ENCODE assay signal across 1 cellular context in the genomic region with DNA sequence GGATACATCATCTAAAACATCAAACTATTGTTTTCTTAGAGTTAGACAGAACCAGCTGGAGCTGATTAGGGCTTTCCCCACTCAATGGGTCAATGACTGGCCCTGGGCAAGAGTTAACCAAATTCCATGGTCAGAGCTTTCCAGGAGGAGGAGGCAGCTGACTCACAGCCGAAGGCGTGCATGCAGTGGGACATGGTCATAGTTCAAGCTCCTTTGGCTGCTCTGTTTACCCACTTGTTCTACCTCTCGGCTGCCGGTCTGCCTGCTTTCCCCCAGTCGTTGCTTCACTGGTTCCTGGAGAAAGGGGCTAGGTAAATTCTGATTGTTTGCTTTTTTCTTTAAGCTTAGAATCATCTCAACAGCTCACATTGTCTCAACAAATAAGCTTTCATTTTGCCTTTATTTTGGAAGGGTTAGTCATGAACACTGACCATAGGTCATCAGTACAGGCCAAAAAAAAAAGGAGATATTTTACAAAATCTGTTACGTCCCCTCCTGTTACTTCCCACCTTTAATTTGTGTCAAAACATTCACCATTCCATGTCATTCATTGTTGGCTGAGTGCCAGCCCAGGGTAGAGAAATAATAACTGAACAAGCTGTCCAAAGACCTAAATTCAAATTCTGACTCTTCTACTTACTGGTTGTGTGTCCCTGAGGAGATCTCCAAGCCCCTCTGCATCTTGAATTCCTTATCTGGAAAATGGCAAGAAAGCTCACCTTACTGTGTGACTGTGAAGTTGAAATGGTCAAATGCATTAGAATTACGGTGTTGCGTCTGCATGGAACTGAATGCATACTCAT.
TF ChIP-seq lines count a peak whose summit lies in the region.

No MANE protein-coding gene starts in this region.

TF ChIP-seq in HepG2, 621 proteins besides CTCF, POLR2A, EP300 and RAD21 (continued from another document and continues in another):
- TF ChIP-seq HNF1B (CRISPR knock-in tag; IDR thresholded peaks at IDR 0.05) (peak; percentile 79), ZNF619 (CRISPR knock-in tag; IDR thresholded peaks at IDR 0.05) (no peak), CHCHD3 (CRISPR knock-in tag; IDR thresholded peaks at IDR 0.05) (no peak), PAF1 (CRISPR knock-in tag; IDR thresholded peaks at IDR 0.05) (no peak), NFKBIZ (CRISPR knock-in tag; IDR thresholded peaks at IDR 0.05) (peak; percentile 83), SUZ12 (IDR thresholded peaks at IDR 0.05; ENCODE audit: low read depth, low read length) (no peak), HMGXB4 (CRISPR knock-in tag; IDR thresholded peaks at IDR 0.05; ENCODE audit: borderline replicate concordance in 1 of 2, low read depth in 1 of 2) (peak in 1 of 2 experiments; percentile 64; a peak in 1 of 4 replicates), NCOR1 (IDR thresholded peaks at IDR 0.05; ENCODE audit: borderline replicate concordance, low read length) (0 out of 2 replicates have a peak, but pooled peaks have one; percentile 13), ZNF280B (CRISPR knock-in tag; IDR thresholded peaks at IDR 0.05; ENCODE audit: borderline replicate concordance) (no peak), ZNF207 (IDR thresholded peaks at IDR 0.05; ENCODE audit: borderline replicate concordance) (no peak), IRF2 (CRISPR knock-in tag; IDR thresholded peaks at IDR 0.05) (peak; percentile 77; the same call in 1 of the 2 replicates), CREB1 (IDR thresholded peaks at IDR 0.05) (no peak), CREB1 (CRISPR knock-in tag; IDR thresholded peaks at IDR 0.05) (peak; percentile 48; the same call in 1 of the 2 replicates), ZBTB20 (CRISPR knock-in tag; IDR thresholded peaks at IDR 0.05; ENCODE audit: borderline replicate concordance, low read depth) (no peak), ZNF615 (CRISPR knock-in tag; IDR thresholded peaks at IDR 0.05; ENCODE audit: borderline replicate concordance) (no peak), TIGD3 (CRISPR knock-in tag; IDR thresholded peaks at IDR 0.05; ENCODE audit: borderline replicate concordance) (no peak), BORCS8-MEF2B (CRISPR knock-in tag; IDR thresholded peaks at IDR 0.05) (no peak), ZNF562 (CRISPR knock-in tag; IDR thresholded peaks at IDR 0.05; ENCODE audit: borderline replicate concordance) (no peak), ZFP82 (CRISPR knock-in tag; IDR thresholded peaks at IDR 0.05; ENCODE audit: borderline replicate concordance) (no peak), BRCA1 (CRISPR knock-in tag; IDR thresholded peaks at IDR 0.05) (no peak), SETDB1 (CRISPR knock-in tag; IDR thresholded peaks at IDR 0.05; ENCODE audit: borderline replicate concordance) (no peak), THAP11 (CRISPR knock-in tag; IDR thresholded peaks at IDR 0.05) (peak; percentile 28; the same call in 1 of the 2 replicates), ZNF329 (CRISPR knock-in tag; IDR thresholded peaks at IDR 0.05; ENCODE audit: low read depth) (no peak), ZMAT3 (CRISPR knock-in tag; conservative IDR thresholded peaks at IDR 0.05) (peak; percentile 70; the same call in 1 of the 2 replicates), ZNF7 (CRISPR knock-in tag; IDR thresholded peaks at IDR 0.05) (no peak), RBAK (CRISPR knock-in tag; IDR thresholded peaks at IDR 0.05) (no peak), RFXANK (CRISPR knock-in tag; IDR thresholded peaks at IDR 0.05) (no peak), ZNF878 (CRISPR knock-in tag; IDR thresholded peaks at IDR 0.05) (no peak), SNRNP70 (IDR thresholded peaks at IDR 0.05; ENCODE audit: low read depth, low read length) (no peak), ZNF17 (CRISPR knock-in tag; IDR thresholded peaks at IDR 0.05) (no peak), ZNF326 (CRISPR knock-in tag; IDR thresholded peaks at IDR 0.05; ENCODE audit: borderline replicate concordance) (no peak), NR2C2 (CRISPR knock-in tag; IDR thresholded peaks at IDR 0.05; ENCODE audit: borderline replicate concordance) (no peak; the same call in 1 of the 2 replicates)
- TF ChIP-seq, protein P1, sequence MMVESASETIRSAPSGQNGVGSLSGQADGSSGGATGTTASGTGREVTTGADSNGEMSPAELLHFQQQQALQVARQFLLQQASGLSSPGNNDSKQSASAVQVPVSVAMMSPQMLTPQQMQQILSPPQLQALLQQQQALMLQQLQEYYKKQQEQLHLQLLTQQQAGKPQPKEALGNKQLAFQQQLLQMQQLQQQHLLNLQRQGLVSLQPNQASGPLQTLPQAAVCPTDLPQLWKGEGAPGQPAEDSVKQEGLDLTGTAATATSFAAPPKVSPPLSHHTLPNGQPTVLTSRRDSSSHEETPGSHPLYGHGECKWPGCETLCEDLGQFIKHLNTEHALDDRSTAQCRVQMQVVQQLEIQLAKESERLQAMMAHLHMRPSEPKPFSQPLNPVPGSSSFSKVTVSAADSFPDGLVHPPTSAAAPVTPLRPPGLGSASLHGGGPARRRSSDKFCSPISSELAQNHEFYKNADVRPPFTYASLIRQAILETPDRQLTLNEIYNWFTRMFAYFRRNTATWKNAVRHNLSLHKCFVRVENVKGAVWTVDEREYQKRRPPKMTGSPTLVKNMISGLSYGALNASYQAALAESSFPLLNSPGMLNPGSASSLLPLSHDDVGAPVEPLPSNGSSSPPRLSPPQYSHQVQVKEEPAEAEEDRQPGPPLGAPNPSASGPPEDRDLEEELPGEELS (CRISPR knock-in tag; IDR thresholded peaks at IDR 0.05): peak; percentile 88
- TF ChIP-seq, protein P2, sequence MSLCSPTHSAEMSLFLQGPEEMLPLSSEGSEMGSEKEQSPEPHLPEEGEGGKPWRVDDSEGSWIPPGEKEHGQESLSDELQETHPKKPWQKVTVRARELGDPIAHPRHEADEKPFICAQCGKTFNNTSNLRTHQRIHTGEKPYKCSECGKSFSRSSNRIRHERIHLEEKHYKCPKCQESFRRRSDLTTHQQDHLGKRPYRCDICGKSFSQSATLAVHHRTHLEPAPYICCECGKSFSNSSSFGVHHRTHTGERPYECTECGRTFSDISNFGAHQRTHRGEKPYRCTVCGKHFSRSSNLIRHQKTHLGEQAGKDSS (CRISPR knock-in tag; IDR thresholded peaks at IDR 0.05; ENCODE audit: borderline replicate concordance, low read depth): no peak
- TF ChIP-seq, protein P3, sequence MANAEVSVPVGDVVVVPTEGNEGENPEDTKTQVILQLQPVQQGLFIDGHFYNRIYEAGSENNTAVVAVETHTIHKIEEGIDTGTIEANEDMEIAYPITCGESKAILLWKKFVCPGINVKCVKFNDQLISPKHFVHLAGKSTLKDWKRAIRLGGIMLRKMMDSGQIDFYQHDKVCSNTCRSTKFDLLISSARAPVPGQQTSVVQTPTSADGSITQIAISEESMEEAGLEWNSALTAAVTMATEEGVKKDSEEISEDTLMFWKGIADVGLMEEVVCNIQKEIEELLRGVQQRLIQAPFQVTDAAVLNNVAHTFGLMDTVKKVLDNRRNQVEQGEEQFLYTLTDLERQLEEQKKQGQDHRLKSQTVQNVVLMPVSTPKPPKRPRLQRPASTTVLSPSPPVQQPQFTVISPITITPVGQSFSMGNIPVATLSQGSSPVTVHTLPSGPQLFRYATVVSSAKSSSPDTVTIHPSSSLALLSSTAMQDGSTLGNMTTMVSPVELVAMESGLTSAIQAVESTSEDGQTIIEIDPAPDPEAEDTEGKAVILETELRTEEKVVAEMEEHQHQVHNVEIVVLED (CRISPR knock-in tag; IDR thresholded peaks at IDR 0.05; ENCODE audit: borderline replicate concordance): no peak
- TF ChIP-seq, protein P4, sequence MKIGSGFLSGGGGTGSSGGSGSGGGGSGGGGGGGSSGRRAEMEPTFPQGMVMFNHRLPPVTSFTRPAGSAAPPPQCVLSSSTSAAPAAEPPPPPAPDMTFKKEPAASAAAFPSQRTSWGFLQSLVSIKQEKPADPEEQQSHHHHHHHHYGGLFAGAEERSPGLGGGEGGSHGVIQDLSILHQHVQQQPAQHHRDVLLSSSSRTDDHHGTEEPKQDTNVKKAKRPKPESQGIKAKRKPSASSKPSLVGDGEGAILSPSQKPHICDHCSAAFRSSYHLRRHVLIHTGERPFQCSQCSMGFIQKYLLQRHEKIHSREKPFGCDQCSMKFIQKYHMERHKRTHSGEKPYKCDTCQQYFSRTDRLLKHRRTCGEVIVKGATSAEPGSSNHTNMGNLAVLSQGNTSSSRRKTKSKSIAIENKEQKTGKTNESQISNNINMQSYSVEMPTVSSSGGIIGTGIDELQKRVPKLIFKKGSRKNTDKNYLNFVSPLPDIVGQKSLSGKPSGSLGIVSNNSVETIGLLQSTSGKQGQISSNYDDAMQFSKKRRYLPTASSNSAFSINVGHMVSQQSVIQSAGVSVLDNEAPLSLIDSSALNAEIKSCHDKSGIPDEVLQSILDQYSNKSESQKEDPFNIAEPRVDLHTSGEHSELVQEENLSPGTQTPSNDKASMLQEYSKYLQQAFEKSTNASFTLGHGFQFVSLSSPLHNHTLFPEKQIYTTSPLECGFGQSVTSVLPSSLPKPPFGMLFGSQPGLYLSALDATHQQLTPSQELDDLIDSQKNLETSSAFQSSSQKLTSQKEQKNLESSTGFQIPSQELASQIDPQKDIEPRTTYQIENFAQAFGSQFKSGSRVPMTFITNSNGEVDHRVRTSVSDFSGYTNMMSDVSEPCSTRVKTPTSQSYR (CRISPR knock-in tag; IDR thresholded peaks at IDR 0.05; ENCODE audit: borderline replicate concordance): no peak; the same call in 1 of the 2 replicates
- TF ChIP-seq, protein P5, sequence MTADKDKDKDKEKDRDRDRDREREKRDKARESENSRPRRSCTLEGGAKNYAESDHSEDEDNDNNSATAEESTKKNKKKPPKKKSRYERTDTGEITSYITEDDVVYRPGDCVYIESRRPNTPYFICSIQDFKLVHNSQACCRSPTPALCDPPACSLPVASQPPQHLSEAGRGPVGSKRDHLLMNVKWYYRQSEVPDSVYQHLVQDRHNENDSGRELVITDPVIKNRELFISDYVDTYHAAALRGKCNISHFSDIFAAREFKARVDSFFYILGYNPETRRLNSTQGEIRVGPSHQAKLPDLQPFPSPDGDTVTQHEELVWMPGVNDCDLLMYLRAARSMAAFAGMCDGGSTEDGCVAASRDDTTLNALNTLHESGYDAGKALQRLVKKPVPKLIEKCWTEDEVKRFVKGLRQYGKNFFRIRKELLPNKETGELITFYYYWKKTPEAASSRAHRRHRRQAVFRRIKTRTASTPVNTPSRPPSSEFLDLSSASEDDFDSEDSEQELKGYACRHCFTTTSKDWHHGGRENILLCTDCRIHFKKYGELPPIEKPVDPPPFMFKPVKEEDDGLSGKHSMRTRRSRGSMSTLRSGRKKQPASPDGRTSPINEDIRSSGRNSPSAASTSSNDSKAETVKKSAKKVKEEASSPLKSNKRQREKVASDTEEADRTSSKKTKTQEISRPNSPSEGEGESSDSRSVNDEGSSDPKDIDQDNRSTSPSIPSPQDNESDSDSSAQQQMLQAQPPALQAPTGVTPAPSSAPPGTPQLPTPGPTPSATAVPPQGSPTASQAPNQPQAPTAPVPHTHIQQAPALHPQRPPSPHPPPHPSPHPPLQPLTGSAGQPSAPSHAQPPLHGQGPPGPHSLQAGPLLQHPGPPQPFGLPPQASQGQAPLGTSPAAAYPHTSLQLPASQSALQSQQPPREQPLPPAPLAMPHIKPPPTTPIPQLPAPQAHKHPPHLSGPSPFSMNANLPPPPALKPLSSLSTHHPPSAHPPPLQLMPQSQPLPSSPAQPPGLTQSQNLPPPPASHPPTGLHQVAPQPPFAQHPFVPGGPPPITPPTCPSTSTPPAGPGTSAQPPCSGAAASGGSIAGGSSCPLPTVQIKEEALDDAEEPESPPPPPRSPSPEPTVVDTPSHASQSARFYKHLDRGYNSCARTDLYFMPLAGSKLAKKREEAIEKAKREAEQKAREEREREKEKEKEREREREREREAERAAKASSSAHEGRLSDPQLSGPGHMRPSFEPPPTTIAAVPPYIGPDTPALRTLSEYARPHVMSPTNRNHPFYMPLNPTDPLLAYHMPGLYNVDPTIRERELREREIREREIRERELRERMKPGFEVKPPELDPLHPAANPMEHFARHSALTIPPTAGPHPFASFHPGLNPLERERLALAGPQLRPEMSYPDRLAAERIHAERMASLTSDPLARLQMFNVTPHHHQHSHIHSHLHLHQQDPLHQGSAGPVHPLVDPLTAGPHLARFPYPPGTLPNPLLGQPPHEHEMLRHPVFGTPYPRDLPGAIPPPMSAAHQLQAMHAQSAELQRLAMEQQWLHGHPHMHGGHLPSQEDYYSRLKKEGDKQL (CRISPR knock-in tag; IDR thresholded peaks at IDR 0.05; ENCODE audit: low read depth): no peak
